ENCODE assay signal across 1 cellular context in the genomic region with DNA sequence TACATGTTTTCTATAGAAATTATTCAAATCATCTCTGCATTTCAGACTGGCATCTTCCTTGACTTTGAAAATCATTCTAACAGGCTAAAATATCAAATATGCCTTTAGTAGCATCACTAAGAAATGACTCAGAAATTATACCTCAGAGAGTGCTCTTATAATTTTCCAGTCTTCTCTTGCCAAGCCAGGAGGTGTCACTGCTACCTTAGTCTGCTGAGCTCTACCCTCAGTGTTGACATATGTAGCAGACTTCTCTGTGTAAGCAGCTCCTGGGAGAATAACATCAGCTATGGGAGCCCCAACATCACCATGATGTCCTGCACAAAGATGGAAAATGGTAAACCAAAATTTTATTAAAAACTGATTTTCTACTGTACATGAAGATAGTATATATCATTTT.
TF ChIP-seq lines count a peak whose summit lies in the region.

No MANE protein-coding gene starts in this region.

TF ChIP-seq in GM23338, 12 proteins besides CTCF, POLR2A, EP300 and RAD21 (continued from another document):
- no peak for TF ChIP-seq ZNF462 (CRISPR knock-in tag; IDR thresholded peaks at IDR 0.05)
- TF ChIP-seq ZNF331 (CRISPR knock-in tag; IDR thresholded peaks at IDR 0.05; ENCODE audit: low read depth), result no peak
- no peak for TF ChIP-seq REST (IDR thresholded peaks at IDR 0.05; ENCODE audit: unreplicated experiment)
